8 cellular contexts compared by ENCODE assay signal in the genomic region with DNA sequence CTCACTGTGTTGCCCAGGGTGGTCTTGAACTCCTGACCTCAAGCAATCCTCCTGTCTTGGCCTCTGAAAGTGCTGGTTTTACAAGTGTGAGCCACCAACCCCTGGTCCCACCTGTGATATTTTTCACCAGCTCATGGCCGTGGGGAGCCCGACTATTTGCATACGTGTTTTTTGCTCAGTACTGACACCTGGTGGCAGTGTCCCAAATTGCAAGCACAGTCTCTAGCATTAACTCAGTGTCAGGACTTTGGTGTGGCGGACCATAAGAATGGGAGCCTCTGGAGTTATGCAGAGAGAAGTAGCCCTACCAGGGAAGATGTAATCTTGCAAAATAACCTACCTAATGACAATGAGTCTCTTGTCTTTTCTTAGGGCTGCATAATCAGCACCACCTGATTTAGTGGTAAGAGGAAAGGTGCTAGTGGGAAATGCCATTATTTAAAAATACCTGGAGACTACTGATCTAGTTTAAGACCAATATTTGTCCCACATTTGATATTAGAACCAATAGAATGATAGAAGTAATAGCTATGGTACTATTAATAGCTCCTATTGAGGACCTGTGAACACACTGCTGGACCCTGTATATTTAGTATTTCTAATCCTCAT.
DNase-seq lines count a peak whose midpoint lies in the region; ATAC-seq, FAIRE-seq and TF ChIP-seq lines count a peak whose summit lies in the region.

No MANE protein-coding gene starts in this region.

- no peak overlapping the region for H3K4me3 ChIP-seq in astrocyte (ENCODE audit: insufficient read depth, low read depth, low read length)
- H3K4me3 ChIP-seq in osteoblast (ENCODE audit: insufficient read depth, low read length): no peak overlapping the region

- no peak overlapping the region for H2AFZ ChIP-seq in astrocyte (ENCODE audit: low read depth, low read length)
- no peak overlapping the region for H2AFZ ChIP-seq in osteoblast (ENCODE audit: low read length)

- DNase-seq in GM10266 (ENCODE audit: extremely low spot score) (no peak), NCI-H146 (lab: John Stamatoyannopoulos, UW) (peak; percentile 41), astrocyte (ENCODE audit: low read depth) (no peak), osteoblast (ENCODE audit: insufficient read length, low spot score, missing footprints) (no peak), RKO (ENCODE audit: low spot score) (no peak), putamen (ENCODE audit: low spot score) (no peak)

- ATAC-seq in HG03095 (IDR thresholded peaks at IDR 0.05; ENCODE audit: unreplicated experiment): no peak
- no peak for ATAC-seq in GM19397 (IDR thresholded peaks at IDR 0.05; ENCODE audit: unreplicated experiment)

- no peaks in the 10 kb centered on the region for H3K36me3 Mint-ChIP-seq in astrocyte (ENCODE audit: low read depth, unreplicated experiment)

- H3K4me1 ChIP-seq in astrocyte (ENCODE audit: insufficient read depth, low read length): peaks cover 9% of the 10 kb centered on the region
- peaks cover 6% of the 10 kb centered on the region for H3K4me1 ChIP-seq in osteoblast (ENCODE audit: insufficient read depth, low read length)

- no peak for FAIRE-seq in astrocyte (lab: Jason Lieb, UNC)

- H3K27me3 ChIP-seq in astrocyte (ENCODE audit: insufficient read depth, low read length) (no peaks in the 10 kb centered on the region), osteoblast (ENCODE audit: insufficient read depth, low read length) (no peaks in the 10 kb centered on the region)

- no peaks in the 10 kb centered on the region for H3K79me2 ChIP-seq in astrocyte (ENCODE audit: insufficient read depth, low read length)
- no peaks in the 10 kb centered on the region for H3K79me2 ChIP-seq in osteoblast (ENCODE audit: insufficient read depth, low read length)

- no peak overlapping the region for H3K27ac ChIP-seq in astrocyte (ENCODE audit: low read depth, low read length)
- H3K27ac ChIP-seq in osteoblast (ENCODE audit: low read depth, low read length): no peak overlapping the region

- H3K4me1 Mint-ChIP-seq in astrocyte (ENCODE audit: low read depth, unreplicated experiment): peaks cover 16% of the 10 kb centered on the region

- H4K20me1 ChIP-seq in astrocyte (ENCODE audit: insufficient read depth, low read length) (no peaks in the 10 kb centered on the region), osteoblast (ENCODE audit: insufficient read depth, low read length) (no peaks in the 10 kb centered on the region)

- H3K36me3 ChIP-seq in astrocyte (ENCODE audit: insufficient read depth, low read length): no peaks in the 10 kb centered on the region
- no peaks in the 10 kb centered on the region for H3K36me3 ChIP-seq in osteoblast (ENCODE audit: insufficient read depth, low read length)

- H3K27ac Mint-ChIP-seq in astrocyte (ENCODE audit: unreplicated experiment): no peak overlapping the region

- no peak overlapping the region for H3K4me3 Mint-ChIP-seq in astrocyte (ENCODE audit: unreplicated experiment)

- TF ChIP-seq CTCF in GM10266 (IDR thresholded peaks at IDR 0.05; ENCODE audit: control insufficient read depth, insufficient read depth, low read depth, missing control alignments) (peak; percentile 32), astrocyte (IDR thresholded peaks at IDR 0.05; ENCODE audit: insufficient read depth, low read depth, low read length) (peak; percentile 45), osteoblast (IDR thresholded peaks at IDR 0.05; ENCODE audit: extremely low read depth, low read depth, low read length) (peak; percentile 44)

- no peak overlapping the region for H3K9ac ChIP-seq in astrocyte (ENCODE audit: low read length)

- H3K9me3 ChIP-seq in astrocyte (ENCODE audit: insufficient read depth, low read depth, low read length): peaks cover 4% of the 10 kb centered on the region
- no peaks in the 10 kb centered on the region for H3K9me3 ChIP-seq in osteoblast (ENCODE audit: low read depth, low read length)

- H3K4me2 ChIP-seq in astrocyte (ENCODE audit: low read length) (no peak overlapping the region), osteoblast (ENCODE audit: insufficient read depth, low read length) (no peak overlapping the region)

- peaks cover 2% of the 10 kb centered on the region for H3K9me3 Mint-ChIP-seq in astrocyte (ENCODE audit: unreplicated experiment)

- H3K27me3 Mint-ChIP-seq in astrocyte (ENCODE audit: low read depth, unreplicated experiment): no peaks in the 10 kb centered on the region
